ENCODE assay signal across 8 cellular contexts in genomic region chr10:51288511-51288910, GRCh38.
"Had no signal": no experiment of that assay in that cellular context is flagged by ENCODE, and none has a peak within 500 bp of the region (broad histone marks: within the 10 kb centered on the region; RNA-seq: fewer than 3 reads in every experiment).

No MANE protein-coding gene starts in this region.

- FAIRE-seq: H1, H54, HTR-8/SVneo, K562 had no signal

- H3K4me3 ChIP-seq: GM23338, K562 had no signal

- H3K27ac Mint-ChIP-seq: GM23338, H9 had no signal

- ATAC-seq: GM23338, K562 had no signal

- H3K4me3 Mint-ChIP-seq: GM23338, H9 had no signal

- DNase-seq: H9, HCEC 1CT, IMR-90 had no signal

- H3K9me3 Mint-ChIP-seq: GM23338, H9 had no signal

- H3K4me2 ChIP-seq: GM23338 had no signal
